In genomic region chr12:64538146-64538545, GRCh38 we compare ENCODE assay signal across 29 cellular contexts.
"Had no signal": no experiment of that assay in that cellular context is flagged by ENCODE, and none has a peak within 500 bp of the region (broad histone marks: within the 10 kb centered on the region; RNA-seq: fewer than 3 reads in every experiment).

No MANE protein-coding gene starts in this region.

- DNase-seq: hippocampal formation; kidney glomerular epithelial cell; left cardiac atrium; lower lobe of right lung; mammary epithelial cell; mesenchymal stem cell; natural killer cell; nephron progenitor cell; occipital lobe; ovary; retina; right cardiac atrium; stimulated activated CD4-positive, alpha-beta T cell treated with anti-CD3 and anti-CD28 coated beads, Interleukin-12 subunit alpha, Interleukin-12 subunit beta, amount 100 ng/mL, for 4 hours; stimulated activated CD4-positive, alpha-beta T cell treated with anti-CD3 and anti-CD28 coated beads, Interleukin-15, amount 100 ng/mL, for 24 hours; stimulated activated CD4-positive, alpha-beta T cell treated with anti-CD3 and anti-CD28 coated beads, Interleukin-2, amount 100 ng/mL, for 24 hours; stimulated activated CD4-positive, alpha-beta T cell treated with anti-CD3 and anti-CD28 coated beads, Interleukin-4, amount 100 ng/mL, for 1 hour; stimulated activated naive B cell treated with anti-CD40 and anti-IgM and Interleukin-4, amounts not matched to agents 10 μg/mL and 1 μg/mL and 100 μg/mL, for 72 hours; stimulated activated naive CD8-positive, alpha-beta T cell treated with anti-CD3 and anti-CD28 coated beads, Interleukin-15, Interleukin-2, amounts not matched to agents 100 U/mL and 50 U/mL, for 24 hours; stomach; testis; thyroid gland; transverse colon; upper lobe of left lung had no signal

- H3K9me3 Mint-ChIP-seq: natural killer cell; nephron progenitor cell; neural progenitor cell; stimulated activated naive B cell treated with anti-CD40 and anti-IgM and Interleukin-4, amounts not matched to agents 10 μg/mL and 1 μg/mL and 100 μg/mL, for 72 hours had no signal

- H3K27ac Mint-ChIP-seq: natural killer cell; nephron progenitor cell; neural progenitor cell; stimulated activated naive B cell treated with anti-CD40 and anti-IgM and Interleukin-4, amounts not matched to agents 10 μg/mL and 1 μg/mL and 100 μg/mL, for 72 hours had no signal

- H3K27ac ChIP-seq: lower lobe of right lung, neural progenitor cell, neutrophil, ovary, prostate gland, skin epidermis, stomach, testis, thyroid gland, transverse colon, upper lobe of left lung had no signal

- ATAC-seq: left cardiac atrium; left lobe of liver; lower lobe of right lung; natural killer cell; right cardiac atrium; sciatic nerve; stimulated activated naive B cell treated with anti-CD40 and anti-IgM and Interleukin-4, amounts not matched to agents 10 μg/mL and 1 μg/mL and 100 μg/mL, for 72 hours; stimulated activated naive CD8-positive, alpha-beta T cell treated with anti-CD3 and anti-CD28 coated beads, Interleukin-15, Interleukin-2, amounts not matched to agents 100 U/mL and 50 U/mL, for 24 hours had no signal

- H3K4me3 ChIP-seq: lower lobe of right lung, neural progenitor cell, ovary, prostate gland, skin epidermis, stomach, testis, thyroid gland, transverse colon, upper lobe of left lung had no signal

- H3K9me3 ChIP-seq: lower lobe of right lung, neutrophil, ovary, prostate gland, stomach, testis, thyroid gland, transverse colon, upper lobe of left lung had no signal

- H3K4me3 Mint-ChIP-seq: natural killer cell; nephron progenitor cell; neural progenitor cell; stimulated activated naive B cell treated with anti-CD40 and anti-IgM and Interleukin-4, amounts not matched to agents 10 μg/mL and 1 μg/mL and 100 μg/mL, for 72 hours had no signal

- H3K4me1 Mint-ChIP-seq: natural killer cell; stimulated activated naive B cell treated with anti-CD40 and anti-IgM and Interleukin-4, amounts not matched to agents 10 μg/mL and 1 μg/mL and 100 μg/mL, for 72 hours had no signal

- H3K36me3 ChIP-seq: lower lobe of right lung, neural progenitor cell, neutrophil, ovary, prostate gland, stomach, thyroid gland, transverse colon, upper lobe of left lung had no signal

- H3K36me3 Mint-ChIP-seq: natural killer cell; neural progenitor cell; stimulated activated naive B cell treated with anti-CD40 and anti-IgM and Interleukin-4, amounts not matched to agents 10 μg/mL and 1 μg/mL and 100 μg/mL, for 72 hours had no signal

- H3K4me1 ChIP-seq: lower lobe of right lung, neural progenitor cell, prostate gland, stomach, testis, thyroid gland, transverse colon had no signal

- H3K27me3 ChIP-seq: neural progenitor cell, neutrophil, ovary, testis, thyroid gland, transverse colon, upper lobe of left lung had no signal
